In genomic region chr6:32126880-32127279, GRCh38 we compare ENCODE assay signal across 8 cellular contexts. TPM values are rescaled to one million over a fixed set of nuclear protein-coding genes. Genes with fewer than 3 reads are reported as not detected.
DNase-seq lines count a peak whose midpoint lies in the region; ATAC-seq, FAIRE-seq and TF ChIP-seq lines count a peak whose summit lies in the region.

No MANE protein-coding gene starts in this region.

- H3K4me1 ChIP-seq in esophagus squamous epithelium: peaks cover 25 to 70% (median 28%) of the 10 kb centered on the region in 3 donors
- peaks cover 22% of the 10 kb centered on the region for H3K4me1 ChIP-seq in prostate gland (replicated peaks)

- peak overlapping the region; percentile 98 for H3K4me3 Mint-ChIP-seq in Calu3 (ENCODE audit: low read depth, unreplicated experiment)

- POLR2A ChIA-PET in RWPE1 (lab: Yijun Ruan, JAX; ENCODE audit: low non-redundant PET): no interaction called here

- H3K27me3 ChIP-seq in esophagus squamous epithelium: no peaks in the 10 kb centered on the region
- no peaks in the 10 kb centered on the region for H3K27me3 ChIP-seq in prostate gland (replicated peaks; ENCODE audit: insufficient read depth)

- H3K36me3 ChIP-seq in esophagus squamous epithelium (peaks cover 0 to 50% (median 29%) of the 10 kb centered on the region in 3 donors), prostate gland (peaks cover 0 to 2% of the 10 kb centered on the region in 2 donors)

- BruUV-seq in Calu3 (replicated peaks; lab: Mats Ljungman, UMichigan): no TSS peak

- H3K9me3 ChIP-seq in esophagus squamous epithelium (no peaks in the 10 kb centered on the region), prostate gland (no peaks in the 10 kb centered on the region)

- H3K4me3 ChIP-seq in esophagus squamous epithelium: peak overlapping the region; percentile 61 to 95 (median 84)
- peak overlapping the region; percentile 67 to 96 for H3K4me3 ChIP-seq in prostate gland

- peaks cover 81% of the 10 kb centered on the region for H3K36me3 Mint-ChIP-seq in Calu3 (ENCODE audit: insufficient read depth, unreplicated experiment)

- ATAC-seq in HG03342 (IDR thresholded peaks at IDR 0.05; ENCODE audit: unreplicated experiment): no peak

- CTCF ChIA-PET in Calu3 (lab: Charles Lee): interaction anchor here (4.6 kb wide), 1 partner anchor 9 kb away, joined by 39 read pairs; no protein-coding TSS in a partner anchor
- CTCF ChIA-PET in RWPE1 (lab: Yijun Ruan, JAX): interaction anchor here (1.2 to 2.1 kb wide), 2 partner anchors 9 to 12 kb away, joined by 4 to 11 read pairs; no protein-coding TSS in a partner anchor

- no peaks in the 10 kb centered on the region for H3K27me3 Mint-ChIP-seq in Calu3 (ENCODE audit: unreplicated experiment)

- peaks cover 23% of the 10 kb centered on the region for H3K4me1 Mint-ChIP-seq in Calu3 (ENCODE audit: low read depth, unreplicated experiment)

- TF ChIP-seq POLR2A in esophagus squamous epithelium (IDR thresholded peaks at IDR 0.05): no peak
- no peak for TF ChIP-seq POLR2A in prostate gland (IDR thresholded peaks at IDR 0.05)

- peak overlapping the region; percentile 89 for H3K27ac ChIP-seq in RWPE1
- peak overlapping the region in 3 of 4 donors; percentile 83 to 98 (median 96) for H3K27ac ChIP-seq in esophagus squamous epithelium
- peak overlapping the region; percentile 89 to 94 for H3K27ac ChIP-seq in prostate gland

- DNase-seq in Calu3 (no peak), RWPE1 (ENCODE audit: low spot score) (no peak), esophagus squamous epithelium (lab: John Stamatoyannopoulos, UW) (no peak), prostate gland (ENCODE audit: low spot score) (no peak), H4 (ENCODE audit: low spot score) (no peak), NCI-H2107 (lab: John Stamatoyannopoulos, UW) (no peak), HTR-8/SVneo (ENCODE audit: insufficient read length, low spot score) (no peak)

- WGBS in esophagus squamous epithelium, 2 donors: 38 to 47% methylated on average over 8 of the region's 8 CpGs
- WGBS in prostate gland: 45% methylated on average over 8 of the region's 8 CpGs

- TF ChIP-seq CTCF in Calu3 (IDR thresholded peaks at IDR 0.05; ENCODE audit: unreplicated experiment) (no peak), RWPE1 (conservative IDR thresholded peaks at IDR 0.05; ENCODE audit: low read depth) (no peak), esophagus squamous epithelium (IDR thresholded peaks at IDR 0.05) (no peak), prostate gland (IDR thresholded peaks at IDR 0.05) (no peak)

- H3K27ac Mint-ChIP-seq in Calu3 (ENCODE audit: unreplicated experiment): peak overlapping the region; percentile 98

- no peak for FAIRE-seq in HTR-8/SVneo (lab: Jason Lieb, UNC)

- intact Hi-C loops in Calu3 (cut with micrococcal nuclease; ENCODE audit: unreplicated experiment) (no loop called here), esophagus squamous epithelium (cut with DNase I) (no loop called here), prostate gland (cut with DNase I) (no loop called here)

- no peaks in the 10 kb centered on the region for H3K9me3 Mint-ChIP-seq in Calu3 (ENCODE audit: low read depth, unreplicated experiment)

RNA-seq across cellular contexts. Expression of gene ATF6B, which starts 1.2 kb away (rescaled TPM):
- 185 and 196 TPM in 2 replicates for total RNA-seq in Calu3 (2022)
- 10 to 100 TPM; 27.3 to 45.4 (median 30.0) TPM for total RNA-seq in esophagus squamous epithelium
- total RNA-seq in prostate gland: 100 to 1,000 TPM in 1 of 2 donors, 10 to 100 TPM in 1; 70.6 to 132 TPM
- total RNA-seq in H4 (2014; rRNA removed; shearing (Covaris generic)): 17.1 and 23.4 TPM in 2 replicates

RNA-seq across cellular contexts. Expression of gene FKBPL, which starts 3.2 kb away (rescaled TPM):
- total RNA-seq in Calu3 (2022) (13.8 and 15.6 TPM in 2 replicates), esophagus squamous epithelium (10 to 100 TPM in 1 of 4 donors, 1 to 10 TPM in 3; 5.9 to 16.7 (median 6.8) TPM), prostate gland (1 to 10 TPM; 3.6 to 6.9 TPM)
- total RNA-seq in H4 (2014; rRNA removed; shearing (Covaris generic)): 11.7 and 14.2 TPM in 2 replicates

RNA-seq across cellular contexts. Expression of gene TNXB, which starts 17.7 kb away (rescaled TPM):
- total RNA-seq in Calu3 (2022) (10.6 and 11.3 TPM in 2 replicates), esophagus squamous epithelium (100 to 1,000 TPM in 1 of 4 donors, 10 to 100 TPM in 3; 10.5 to 102 (median 31.0) TPM), prostate gland (10 to 100 TPM; 18.5 to 29.1 TPM)
- total RNA-seq in H4 (2014; rRNA removed; shearing (Covaris generic)): 0.06 and 0.29 TPM in 2 replicates

RNA-seq across cellular contexts. Expression of gene PRRT1, which starts 24.9 kb away (rescaled TPM):
- total RNA-seq in Calu3 (2022) (1.7 and 2.9 TPM in 2 replicates), esophagus squamous epithelium (under 1 TPM in 3 of 4 donors, not detected in 1; 0.35 to 0.87 (median 0.57) TPM), prostate gland (1 to 10 TPM in 1 of 2 donors, under 1 TPM in 1; 0.64 to 7.2 TPM)
- 0.10 TPM in 1 of 2 replicates, not detected in the other for total RNA-seq in H4 (2014; rRNA removed; shearing (Covaris generic))

RNA-seq across cellular contexts. Expression of gene PPT2, which starts 27.1 kb away (rescaled TPM):
- 29.1 and 31.0 TPM in 2 replicates for total RNA-seq in Calu3 (2022)
- total RNA-seq in esophagus squamous epithelium: 100 to 1,000 TPM in 1 of 4 donors, 10 to 100 TPM in 3; 17.3 to 133 (median 23.7) TPM
- 10 to 100 TPM; 18.6 to 32.9 TPM for total RNA-seq in prostate gland
- 19.3 and 25.7 TPM in 2 replicates for total RNA-seq in H4 (2014; rRNA removed; shearing (Covaris generic))
